18 cellular contexts compared by ENCODE assay signal in the genomic region with DNA sequence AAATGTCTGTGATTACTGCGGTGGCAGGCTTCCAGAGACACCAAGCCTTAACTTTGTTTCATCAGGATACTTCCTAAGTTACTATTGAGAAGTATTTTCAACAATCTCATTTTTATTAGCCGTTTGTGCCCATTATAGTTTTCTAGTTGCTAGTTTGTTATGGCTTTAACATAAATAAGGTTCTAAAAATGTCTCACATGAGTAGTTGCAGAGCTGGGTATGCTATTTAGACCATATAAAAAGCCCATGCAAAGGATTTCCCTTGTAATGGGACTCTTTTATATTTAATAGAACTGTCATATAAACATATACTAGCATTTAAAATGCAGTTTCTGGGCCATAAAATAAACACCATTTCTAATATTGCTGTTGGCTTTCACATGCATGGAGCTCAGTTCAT.
DNase-seq lines count a peak whose midpoint lies in the region; ATAC-seq and TF ChIP-seq lines count a peak whose summit lies in the region.
"Had no signal": no experiment of that assay in that cellular context is flagged by ENCODE, and none has a peak within 500 bp of the region (broad histone marks: within the 10 kb centered on the region; RNA-seq: fewer than 3 reads in every experiment).

No MANE protein-coding gene starts in this region.

- peak overlapping the region; percentile 38 for H3K27ac ChIP-seq in urinary bladder (ENCODE audit: low read depth)
- H3K27ac ChIP-seq: BLaER1 treated with 17β-estradiol and CSF1 and Interleukin-3, amounts not matched to agents 10 nM and 100 nM had no signal

- no peaks in the 10 kb centered on the region for H3K27me3 Mint-ChIP-seq in WTC11 (ENCODE audit: low read depth)
- no peaks in the 10 kb centered on the region for H3K27me3 Mint-ChIP-seq in glutamatergic neuron (ENCODE audit: unreplicated experiment)
- peaks cover 1% of the 10 kb centered on the region for H3K27me3 Mint-ChIP-seq in activated CD8-positive, alpha-beta T cell treated with anti-CD3 and anti-CD28 coated beads for 36 hours

- H3K4me1 Mint-ChIP-seq in WTC11 (peaks cover 43% of the 10 kb centered on the region), glutamatergic neuron (ENCODE audit: low read depth, unreplicated experiment) (peaks cover 19% of the 10 kb centered on the region)
- no peaks in the 10 kb centered on the region for H3K4me1 Mint-ChIP-seq in activated CD8-positive, alpha-beta T cell treated with anti-CD3 and anti-CD28 coated beads for 36 hours (ENCODE audit: low read depth)
- H3K4me1 Mint-ChIP-seq: IgD-negative memory B cell had no signal

- H3K4me1 ChIP-seq in urinary bladder (ENCODE audit: insufficient read depth): no peaks in the 10 kb centered on the region
- H3K4me1 ChIP-seq: BLaER1 treated with 17β-estradiol and CSF1 and Interleukin-3, amounts not matched to agents 10 nM and 100 nM had no signal

- no peaks in the 10 kb centered on the region for H3K27me3 ChIP-seq in BJ (ENCODE audit: control insufficient read depth, insufficient read depth, low read length)
- H3K27me3 ChIP-seq: BLaER1 treated with 17β-estradiol and CSF1 and Interleukin-3, amounts not matched to agents 10 nM and 100 nM had no signal

- TF ChIP-seq CTCF in BJ (IDR thresholded peaks at IDR 0.05; ENCODE audit: insufficient read depth, low read depth, low read length): no peak
- no peak for TF ChIP-seq CTCF in WTC11 (IDR thresholded peaks at IDR 0.05)
- TF ChIP-seq CTCF in glutamatergic neuron (IDR thresholded peaks at IDR 0.05; ENCODE audit: partially characterized antibody, unreplicated experiment): no peak
- TF ChIP-seq CTCF in activated CD8-positive, alpha-beta T cell treated with anti-CD3 and anti-CD28 coated beads for 36 hours (IDR thresholded peaks at IDR 0.05): no peak
- TF ChIP-seq CTCF in omental fat pad (IDR thresholded peaks at IDR 0.05): no peak

- H3K4me3 Mint-ChIP-seq in WTC11 (no peak overlapping the region), glutamatergic neuron (ENCODE audit: unreplicated experiment) (no peak overlapping the region)
- no peak overlapping the region for H3K4me3 Mint-ChIP-seq in activated CD8-positive, alpha-beta T cell treated with anti-CD3 and anti-CD28 coated beads for 36 hours
- H3K4me3 Mint-ChIP-seq: CD8-positive, alpha-beta T cell; H9; IgD-negative memory B cell had no signal

- peak; percentile 21 for DNase-seq in BJ (ENCODE audit: low read depth)
- DNase-seq in WTC11 (ENCODE audit: low spot score): no peak
- no peak for DNase-seq in glutamatergic neuron
- DNase-seq in activated CD8-positive, alpha-beta T cell treated with anti-CD3 and anti-CD28 coated beads for 36 hours: no peak
- DNase-seq in omental fat pad (ENCODE audit: low spot score): no peak
- no peak for DNase-seq in NCI-H1092 treated with DMSO at 0.1 percent for 48 hours (lab: John Stamatoyannopoulos, UW)
- DNase-seq: 8988T; CD8-positive, alpha-beta T cell; COR-L47; DMS153; DMS79; GDM1; GOT3; H9 had no signal

- intact Hi-C loops in activated CD8-positive, alpha-beta T cell treated with anti-CD3 and anti-CD28 coated beads for 36 hours (cut with micrococcal nuclease): no loop called here

- POLR2A ChIA-PET in BJ (lab: Charles Lee): no interaction called here
- POLR2A ChIA-PET in WTC11 (lab: Charles Lee): no interaction called here
- POLR2A ChIA-PET in activated CD8-positive, alpha-beta T cell treated with anti-CD3 and anti-CD28 coated beads for 36 hours (lab: Charles Lee): no interaction called here

- ATAC-seq in WTC11 (no peak), omental fat pad (ENCODE audit: low FRiP score) (no peak)
- no peak for ATAC-seq in activated CD8-positive, alpha-beta T cell treated with anti-CD3 and anti-CD28 coated beads for 36 hours
- ATAC-seq: CD8-positive, alpha-beta T cell; HepG2 had no signal

- no peaks in the 10 kb centered on the region for H3K36me3 Mint-ChIP-seq in WTC11
- H3K36me3 Mint-ChIP-seq in glutamatergic neuron (ENCODE audit: unreplicated experiment): no peaks in the 10 kb centered on the region
- no peaks in the 10 kb centered on the region for H3K36me3 Mint-ChIP-seq in activated CD8-positive, alpha-beta T cell treated with anti-CD3 and anti-CD28 coated beads for 36 hours (ENCODE audit: low read depth)
- H3K36me3 Mint-ChIP-seq: CD8-positive, alpha-beta T cell; IgD-negative memory B cell had no signal

- CTCF ChIA-PET in BJ (lab: Yijun Ruan, JAX): interaction anchor here (1.1 to 1.2 kb wide), 3 partner anchors 9 to 233 kb away, joined by 3 read pairs; no protein-coding TSS in a partner anchor
- CTCF ChIA-PET in WTC11 (lab: Charles Lee): interaction anchor here (1.2 kb wide), 1 partner anchor 154 kb away, joined by 3 read pairs; no protein-coding TSS in a partner anchor
- CTCF ChIA-PET in activated CD8-positive, alpha-beta T cell treated with anti-CD3 and anti-CD28 coated beads for 36 hours (lab: Charles Lee): no interaction called here

- WGBS in urinary bladder: 22% methylated on average over 2 of the region's 2 CpGs

- H3K4me3 ChIP-seq in BJ (ENCODE audit: low read depth, low read length) (no peak overlapping the region), urinary bladder (ENCODE audit: low read depth, low read length) (no peak overlapping the region)
- H3K4me3 ChIP-seq: BLaER1 treated with 17β-estradiol and CSF1 and Interleukin-3, amounts not matched to agents 10 nM and 100 nM had no signal

- H3K36me3 ChIP-seq in BJ (ENCODE audit: control insufficient read depth, insufficient read depth, low read length) (no peaks in the 10 kb centered on the region), urinary bladder (ENCODE audit: insufficient read depth) (no peaks in the 10 kb centered on the region)
- H3K36me3 ChIP-seq: BLaER1 treated with 17β-estradiol and CSF1 and Interleukin-3, amounts not matched to agents 10 nM and 100 nM had no signal

- H3K27ac Mint-ChIP-seq in WTC11 (peak overlapping the region; percentile 97; the same call in 1 of the 2 replicates), glutamatergic neuron (ENCODE audit: unreplicated experiment) (peak overlapping the region; percentile 83)
- H3K27ac Mint-ChIP-seq in activated CD8-positive, alpha-beta T cell treated with anti-CD3 and anti-CD28 coated beads for 36 hours: no peak overlapping the region
- H3K27ac Mint-ChIP-seq: CD8-positive, alpha-beta T cell; IgD-negative memory B cell had no signal

- H3K9me3 Mint-ChIP-seq in WTC11 (no peaks in the 10 kb centered on the region), glutamatergic neuron (ENCODE audit: unreplicated experiment) (no peaks in the 10 kb centered on the region)
- H3K9me3 Mint-ChIP-seq in activated CD8-positive, alpha-beta T cell treated with anti-CD3 and anti-CD28 coated beads for 36 hours: no peaks in the 10 kb centered on the region
- H3K9me3 Mint-ChIP-seq: CD8-positive, alpha-beta T cell; H9 had no signal

TF ChIP-seq in WTC11, 78 proteins besides CTCF, POLR2A, EP300 and RAD21 (continues in another document):
- TF ChIP-seq ZNF317 (CRISPR knock-in tag; IDR thresholded peaks at IDR 0.05; ENCODE audit: borderline replicate concordance, low read depth) (no peak), GTF2I (CRISPR knock-in tag; conservative IDR thresholded peaks at IDR 0.05) (no peak), CREB1 (CRISPR knock-in tag; IDR thresholded peaks at IDR 0.05) (no peak), ZNF121 (CRISPR knock-in tag; IDR thresholded peaks at IDR 0.05) (no peak), CBFB (CRISPR knock-in tag; IDR thresholded peaks at IDR 0.05; ENCODE audit: low read depth) (no peak), JUN (CRISPR knock-in tag; IDR thresholded peaks at IDR 0.05) (no peak)
- TF ChIP-seq, protein P1, sequence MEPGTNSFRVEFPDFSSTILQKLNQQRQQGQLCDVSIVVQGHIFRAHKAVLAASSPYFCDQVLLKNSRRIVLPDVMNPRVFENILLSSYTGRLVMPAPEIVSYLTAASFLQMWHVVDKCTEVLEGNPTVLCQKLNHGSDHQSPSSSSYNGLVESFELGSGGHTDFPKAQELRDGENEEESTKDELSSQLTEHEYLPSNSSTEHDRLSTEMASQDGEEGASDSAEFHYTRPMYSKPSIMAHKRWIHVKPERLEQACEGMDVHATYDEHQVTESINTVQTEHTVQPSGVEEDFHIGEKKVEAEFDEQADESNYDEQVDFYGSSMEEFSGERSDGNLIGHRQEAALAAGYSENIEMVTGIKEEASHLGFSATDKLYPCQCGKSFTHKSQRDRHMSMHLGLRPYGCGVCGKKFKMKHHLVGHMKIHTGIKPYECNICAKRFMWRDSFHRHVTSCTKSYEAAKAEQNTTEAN (CRISPR knock-in tag; IDR thresholded peaks at IDR 0.05): no peak
- TF ChIP-seq, protein P2, sequence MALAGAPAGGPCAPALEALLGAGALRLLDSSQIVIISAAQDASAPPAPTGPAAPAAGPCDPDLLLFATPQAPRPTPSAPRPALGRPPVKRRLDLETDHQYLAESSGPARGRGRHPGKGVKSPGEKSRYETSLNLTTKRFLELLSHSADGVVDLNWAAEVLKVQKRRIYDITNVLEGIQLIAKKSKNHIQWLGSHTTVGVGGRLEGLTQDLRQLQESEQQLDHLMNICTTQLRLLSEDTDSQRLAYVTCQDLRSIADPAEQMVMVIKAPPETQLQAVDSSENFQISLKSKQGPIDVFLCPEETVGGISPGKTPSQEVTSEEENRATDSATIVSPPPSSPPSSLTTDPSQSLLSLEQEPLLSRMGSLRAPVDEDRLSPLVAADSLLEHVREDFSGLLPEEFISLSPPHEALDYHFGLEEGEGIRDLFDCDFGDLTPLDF (CRISPR knock-in tag; IDR thresholded peaks at IDR 0.05): no peak
- TF ChIP-seq, protein P3, sequence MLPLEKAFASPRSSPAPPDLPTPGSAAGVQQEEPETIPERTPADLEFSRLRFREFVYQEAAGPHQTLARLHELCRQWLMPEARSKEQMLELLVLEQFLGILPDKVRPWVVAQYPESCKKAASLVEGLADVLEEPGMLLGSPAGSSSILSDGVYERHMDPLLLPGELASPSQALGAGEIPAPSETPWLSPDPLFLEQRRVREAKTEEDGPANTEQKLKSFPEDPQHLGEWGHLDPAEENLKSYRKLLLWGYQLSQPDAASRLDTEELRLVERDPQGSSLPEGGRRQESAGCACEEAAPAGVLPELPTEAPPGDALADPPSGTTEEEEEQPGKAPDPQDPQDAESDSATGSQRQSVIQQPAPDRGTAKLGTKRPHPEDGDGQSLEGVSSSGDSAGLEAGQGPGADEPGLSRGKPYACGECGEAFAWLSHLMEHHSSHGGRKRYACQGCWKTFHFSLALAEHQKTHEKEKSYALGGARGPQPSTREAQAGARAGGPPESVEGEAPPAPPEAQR (CRISPR knock-in tag; IDR thresholded peaks at IDR 0.05): no peak
- TF ChIP-seq, protein P4, sequence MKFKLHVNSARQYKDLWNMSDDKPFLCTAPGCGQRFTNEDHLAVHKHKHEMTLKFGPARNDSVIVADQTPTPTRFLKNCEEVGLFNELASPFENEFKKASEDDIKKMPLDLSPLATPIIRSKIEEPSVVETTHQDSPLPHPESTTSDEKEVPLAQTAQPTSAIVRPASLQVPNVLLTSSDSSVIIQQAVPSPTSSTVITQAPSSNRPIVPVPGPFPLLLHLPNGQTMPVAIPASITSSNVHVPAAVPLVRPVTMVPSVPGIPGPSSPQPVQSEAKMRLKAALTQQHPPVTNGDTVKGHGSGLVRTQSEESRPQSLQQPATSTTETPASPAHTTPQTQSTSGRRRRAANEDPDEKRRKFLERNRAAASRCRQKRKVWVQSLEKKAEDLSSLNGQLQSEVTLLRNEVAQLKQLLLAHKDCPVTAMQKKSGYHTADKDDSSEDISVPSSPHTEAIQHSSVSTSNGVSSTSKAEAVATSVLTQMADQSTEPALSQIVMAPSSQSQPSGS (CRISPR knock-in tag; IDR thresholded peaks at IDR 0.05; ENCODE audit: borderline replicate concordance, low read depth): no peak
